In genomic region chr2:111069722-111070121, GRCh38 we compare ENCODE assay signal across 16 cellular contexts. TPM values are rescaled to one million over a fixed set of nuclear protein-coding genes. Genes with fewer than 3 reads are reported as not detected.
DNase-seq lines count a peak whose midpoint lies in the region; ATAC-seq and TF ChIP-seq lines count a peak whose summit lies in the region.
"Had no signal": no experiment of that assay in that cellular context is flagged by ENCODE, and none has a peak within 500 bp of the region (broad histone marks: within the 10 kb centered on the region; RNA-seq: fewer than 3 reads in every experiment).

No MANE protein-coding gene starts in this region.

- H3K4me3 ChIP-seq in cardiac muscle cell: no peak overlapping the region
- H3K4me3 ChIP-seq in left ventricle myocardium inferior: no peak overlapping the region
- no peak overlapping the region for H3K4me3 ChIP-seq in OCI-LY1 (ENCODE audit: low read depth, low read length, poor library complexity, severe bottlenecking)
- no peak overlapping the region for H3K4me3 ChIP-seq in epithelial cell of proximal tubule (ENCODE audit: low read depth, low read length)
- H3K4me3 ChIP-seq in gastroesophageal sphincter: no peak overlapping the region
- H3K4me3 ChIP-seq in lower leg skin (ENCODE audit: low read depth, poor library complexity, severe bottlenecking): no peak overlapping the region
- H3K4me3 ChIP-seq: stomach, uterus had no signal

- no peaks in the 10 kb centered on the region for H4K20me1 ChIP-seq in OCI-LY1 (ENCODE audit: insufficient read depth, low read length)

- H3K9ac ChIP-seq in OCI-LY1 (ENCODE audit: low read length): no peak overlapping the region

- intact Hi-C loops in left ventricle myocardium inferior (cut with micrococcal nuclease) (no loop called here), lower leg skin (cut with DNase I; ENCODE audit: low total_unique reads) (no loop called here)
- intact Hi-C loops in activated naive CD4-positive, alpha-beta T cell treated with anti-CD3 and anti-CD28 coated beads for 36 hours (cut with micrococcal nuclease): no loop called here

- H3K4me2 ChIP-seq in OCI-LY1 (ENCODE audit: low read length): no peak overlapping the region

- no peak overlapping the region for H2AFZ ChIP-seq in OCI-LY1 (ENCODE audit: low read length)

- H3K79me2 ChIP-seq in OCI-LY1 (ENCODE audit: insufficient read depth, low read length): no peaks in the 10 kb centered on the region

- no peaks in the 10 kb centered on the region for H3K4me1 ChIP-seq in cardiac muscle cell (ENCODE audit: low read depth)
- peaks cover 12% of the 10 kb centered on the region for H3K4me1 ChIP-seq in left ventricle myocardium inferior
- no peaks in the 10 kb centered on the region for H3K4me1 ChIP-seq in OCI-LY1 (ENCODE audit: insufficient read depth, low read length, severe bottlenecking)
- peaks cover 0 to 16% (median 3%) of the 10 kb centered on the region in 3 donors for H3K4me1 ChIP-seq in gastroesophageal sphincter
- H3K4me1 ChIP-seq: uterus had no signal

- H3K4me3 Mint-ChIP-seq in activated naive CD4-positive, alpha-beta T cell treated with anti-CD3 and anti-CD28 coated beads for 36 hours: no peak overlapping the region
- H3K4me3 Mint-ChIP-seq: memory B cell had no signal

- no peak for ATAC-seq in gastroesophageal sphincter
- ATAC-seq: Right ventricle myocardium inferior had no signal

- H3K9me3 Mint-ChIP-seq in activated naive CD4-positive, alpha-beta T cell treated with anti-CD3 and anti-CD28 coated beads for 36 hours: peaks cover 3% of the 10 kb centered on the region
- H3K9me3 Mint-ChIP-seq: memory B cell had no signal

- TF ChIP-seq CTCF in cardiac muscle cell (IDR thresholded peaks at IDR 0.05; ENCODE audit: low read depth, low read length) (peak; percentile 4), left ventricle myocardium inferior (IDR thresholded peaks at IDR 0.05; ENCODE audit: borderline replicate concordance) (no peak), OCI-LY1 (IDR thresholded peaks at IDR 0.05; ENCODE audit: low read length) (peak; percentile 24; the same call in 1 of the 2 replicates), epithelial cell of proximal tubule (conservative IDR thresholded peaks at IDR 0.05; ENCODE audit: low read depth, low read length) (peak; percentile 42), gastroesophageal sphincter (IDR thresholded peaks at IDR 0.05) (no peak), lower leg skin (IDR thresholded peaks at IDR 0.05) (no peak)

- H3K36me3 Mint-ChIP-seq in activated naive CD4-positive, alpha-beta T cell treated with anti-CD3 and anti-CD28 coated beads for 36 hours (ENCODE audit: low read depth): no peaks in the 10 kb centered on the region
- H3K36me3 Mint-ChIP-seq: memory B cell had no signal

- H3K27me3 ChIP-seq in cardiac muscle cell (no peaks in the 10 kb centered on the region), left ventricle myocardium inferior (ENCODE audit: low read depth) (no peaks in the 10 kb centered on the region), OCI-LY1 (ENCODE audit: insufficient read depth, low read length) (no peaks in the 10 kb centered on the region; the same call in 1 of the 2 replicates), gastroesophageal sphincter (no peaks in the 10 kb centered on the region)
- H3K27me3 ChIP-seq: stomach, uterus had no signal

- DNase-seq in cardiac muscle cell (ENCODE audit: low read depth in 1 of 2, low spot score in 1 of 2) (no peak), left ventricle myocardium inferior (no peak), epithelial cell of proximal tubule (ENCODE audit: low read depth) (no peak), lower leg skin (ENCODE audit: low spot score in 2 of 2) (no peak), NCI-H526 (lab: John Stamatoyannopoulos, UW) (no peak)
- DNase-seq in activated naive CD4-positive, alpha-beta T cell treated with anti-CD3 and anti-CD28 coated beads for 36 hours: no peak
- DNase-seq: activated CD4-positive, CD25-positive, alpha-beta regulatory T cell treated with anti-CD3 and anti-CD28 coated beads, Interleukin-2, amount 50 U/mL, for 72 hours; activated effector memory CD4-positive, alpha-beta T cell treated with anti-CD3 and anti-CD28 coated beads, Interleukin-2, amount 50 U/mL, for 16 hours; amygdala; NCI-H1436; stomach; uterus had no signal

- H3K9me3 ChIP-seq in cardiac muscle cell (ENCODE audit: low read depth) (no peaks in the 10 kb centered on the region), left ventricle myocardium inferior (replicated peaks) (peaks cover 12% of the 10 kb centered on the region), OCI-LY1 (ENCODE audit: low read length) (peaks cover 7% of the 10 kb centered on the region), gastroesophageal sphincter (no peaks in the 10 kb centered on the region)
- H3K9me3 ChIP-seq: uterus had no signal

- no peak overlapping the region for H3K27ac ChIP-seq in cardiac muscle cell
- no peak overlapping the region for H3K27ac ChIP-seq in left ventricle myocardium inferior (replicated peaks)
- no peak overlapping the region for H3K27ac ChIP-seq in OCI-LY1 (ENCODE audit: low read depth, low read length, poor library complexity, severe bottlenecking)
- H3K27ac ChIP-seq in gastroesophageal sphincter: no peak overlapping the region
- H3K27ac ChIP-seq: stomach, uterus had no signal

- WGBS in gastroesophageal sphincter (ENCODE audit: low coverage in 1 of 2), 2 donors: 100% methylated on average over 3 of the region's 3 CpGs; no CpG with 5 or more reads in 1 of the 2 donors
- 95% methylated on average over 3 of the region's 3 CpGs for WGBS in lower leg skin, 2 donors

- no peak for TF ChIP-seq EP300 in gastroesophageal sphincter (IDR thresholded peaks at IDR 0.05)

- peaks cover 33% of the 10 kb centered on the region for H3K27me3 Mint-ChIP-seq in activated naive CD4-positive, alpha-beta T cell treated with anti-CD3 and anti-CD28 coated beads for 36 hours (ENCODE audit: low read depth)
- H3K27me3 Mint-ChIP-seq: memory B cell had no signal

- CTCF ChIA-PET in activated naive CD4-positive, alpha-beta T cell treated with anti-CD3 and anti-CD28 coated beads for 36 hours (lab: Charles Lee): no interaction called here

- H3K9me2 ChIP-seq in OCI-LY1 (ENCODE audit: low read depth, low read length): no peaks in the 10 kb centered on the region

- H3F3A ChIP-seq in OCI-LY1 (ENCODE audit: insufficient read depth, low read length): no peaks in the 10 kb centered on the region

- H3K4me1 Mint-ChIP-seq in activated naive CD4-positive, alpha-beta T cell treated with anti-CD3 and anti-CD28 coated beads for 36 hours (ENCODE audit: low read depth): no peaks in the 10 kb centered on the region

- TF ChIP-seq POLR2A in gastroesophageal sphincter (IDR thresholded peaks at IDR 0.05) (no peak), lower leg skin (IDR thresholded peaks at IDR 0.05) (no peak)

- no peaks in the 10 kb centered on the region for H3K36me3 ChIP-seq in cardiac muscle cell
- no peaks in the 10 kb centered on the region for H3K36me3 ChIP-seq in left ventricle myocardium inferior
- H3K36me3 ChIP-seq in OCI-LY1 (ENCODE audit: insufficient read depth, low read length): no peaks in the 10 kb centered on the region
- H3K36me3 ChIP-seq in gastroesophageal sphincter: no peaks in the 10 kb centered on the region
- H3K36me3 ChIP-seq: stomach, uterus had no signal

- no peak overlapping the region for H3K27ac Mint-ChIP-seq in activated naive CD4-positive, alpha-beta T cell treated with anti-CD3 and anti-CD28 coated beads for 36 hours
- H3K27ac Mint-ChIP-seq: memory B cell had no signal

RNA-seq across cellular contexts. Expression of gene BCL2L11, which starts 51.0 kb away (rescaled TPM):
- 17.3 and 32.9 TPM in 2 replicates for total RNA-seq in cardiac muscle cell
- 9.1 and 24.4 TPM in 2 replicates for polyA plus RNA-seq in cardiac muscle cell
- total RNA-seq in left ventricle myocardium inferior: 8.4 TPM
- 3.5 and 4.1 TPM in 2 replicates for total RNA-seq in epithelial cell of proximal tubule
- 100 to 1,000 TPM in 1 of 4 donors, 10 to 100 TPM in 2, 1 to 10 TPM in 1; 8.5 to 120 (median 41.7) TPM for total RNA-seq in gastroesophageal sphincter
- total RNA-seq in lower leg skin: 10 to 100 TPM in 3 of 4 donors, 1 to 10 TPM in 1; 5.4 to 17.2 (median 13.2) TPM
- 10 to 100 TPM; 11.5 to 12.8 TPM for total RNA-seq in activated naive CD4-positive, alpha-beta T cell treated with anti-CD3 and anti-CD28 coated beads for 36 hours

Comparison
In these comparisons a context has a peak if more than half of its experiments do, and no peak if none do; other contexts are left out.
1. CTCF ChIP-seq: peak in cardiac muscle cell (single experiment), OCI-LY1 (single experiment) and epithelial cell of proximal tubule (single experiment); none in left ventricle myocardium inferior (single experiment), gastroesophageal sphincter (0 of 4) and lower leg skin (0 of 3).